2 cellular contexts compared by ENCODE assay signal in the genomic region with DNA sequence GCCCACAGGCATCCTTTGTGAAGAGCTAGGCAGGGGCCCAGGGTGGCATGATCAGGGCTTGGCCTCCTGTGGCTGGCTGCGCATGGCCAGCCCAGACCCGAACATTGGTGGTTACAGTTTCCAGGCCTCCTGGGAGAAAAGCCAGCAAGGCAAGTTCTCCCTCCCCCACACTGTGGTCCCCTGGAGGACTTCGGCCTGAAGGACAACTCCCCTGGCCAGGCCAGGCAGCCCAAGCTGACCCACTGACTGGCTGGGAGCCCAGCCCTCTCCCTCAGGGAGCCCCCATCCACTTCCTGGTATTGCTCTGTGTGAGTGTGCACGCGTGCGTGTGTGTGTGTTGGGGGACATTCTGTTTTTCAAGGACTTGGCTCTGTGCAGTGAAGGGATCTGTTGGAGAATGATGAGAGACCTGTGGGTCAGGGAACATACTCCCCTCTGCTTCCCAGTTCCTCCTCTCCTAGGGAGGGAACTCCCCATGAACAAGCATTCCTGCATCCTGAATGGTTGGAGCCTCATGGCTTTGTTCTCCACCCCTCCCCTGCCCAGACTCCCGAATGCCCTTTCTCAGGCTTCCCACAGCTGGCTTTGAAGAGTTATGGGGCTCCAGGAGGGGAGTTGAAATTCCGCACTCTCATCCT.
TF ChIP-seq lines count a peak whose summit lies in the region.

No MANE protein-coding gene starts in this region.

TF ChIP-seq in IMR-90, 13 proteins besides CTCF, POLR2A, EP300 and RAD21:
- TF ChIP-seq MXI1 (IDR thresholded peaks at IDR 0.05; ENCODE audit: borderline replicate concordance, low read depth, low read length) (no peak), FOS (IDR thresholded peaks at IDR 0.05; ENCODE audit: low read depth, low read length) (no peak), NFE2L2 (IDR thresholded peaks at IDR 0.05; ENCODE audit: low read depth, low read length) (no peak), SMC3 (IDR thresholded peaks at IDR 0.05; ENCODE audit: low read depth, low read length) (no peak), RFX5 (IDR thresholded peaks at IDR 0.05; ENCODE audit: low read depth, low read length) (no peak), CHD1 (IDR thresholded peaks at IDR 0.05; ENCODE audit: low read depth, low read length) (no peak), BHLHE40 (IDR thresholded peaks at IDR 0.05; ENCODE audit: low read depth, low read length) (no peak), CEBPB (IDR thresholded peaks at IDR 0.05; ENCODE audit: low read depth, low read length) (no peak), MAFK (IDR thresholded peaks at IDR 0.05; ENCODE audit: low read depth, low read length) (no peak), RCOR1 (IDR thresholded peaks at IDR 0.05; ENCODE audit: insufficient replicate concordance, low read length) (no peak)
- TF ChIP-seq, protein P1, sequence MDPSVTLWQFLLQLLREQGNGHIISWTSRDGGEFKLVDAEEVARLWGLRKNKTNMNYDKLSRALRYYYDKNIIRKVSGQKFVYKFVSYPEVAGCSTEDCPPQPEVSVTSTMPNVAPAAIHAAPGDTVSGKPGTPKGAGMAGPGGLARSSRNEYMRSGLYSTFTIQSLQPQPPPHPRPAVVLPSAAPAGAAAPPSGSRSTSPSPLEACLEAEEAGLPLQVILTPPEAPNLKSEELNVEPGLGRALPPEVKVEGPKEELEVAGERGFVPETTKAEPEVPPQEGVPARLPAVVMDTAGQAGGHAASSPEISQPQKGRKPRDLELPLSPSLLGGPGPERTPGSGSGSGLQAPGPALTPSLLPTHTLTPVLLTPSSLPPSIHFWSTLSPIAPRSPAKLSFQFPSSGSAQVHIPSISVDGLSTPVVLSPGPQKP (IDR thresholded peaks at IDR 0.05; ENCODE audit: borderline replicate concordance, low read depth, low read length) = no peak
- TF ChIP-seq, protein P2, sequence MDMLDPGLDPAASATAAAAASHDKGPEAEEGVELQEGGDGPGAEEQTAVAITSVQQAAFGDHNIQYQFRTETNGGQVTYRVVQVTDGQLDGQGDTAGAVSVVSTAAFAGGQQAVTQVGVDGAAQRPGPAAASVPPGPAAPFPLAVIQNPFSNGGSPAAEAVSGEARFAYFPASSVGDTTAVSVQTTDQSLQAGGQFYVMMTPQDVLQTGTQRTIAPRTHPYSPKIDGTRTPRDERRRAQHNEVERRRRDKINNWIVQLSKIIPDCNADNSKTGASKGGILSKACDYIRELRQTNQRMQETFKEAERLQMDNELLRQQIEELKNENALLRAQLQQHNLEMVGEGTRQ (IDR thresholded peaks at IDR 0.05; ENCODE audit: low read depth, low read length) = no peak
TF ChIP-seq in IMR-90: peak in this region for 0.

TF ChIP-seq in endothelial cell of umbilical vein, 7 proteins besides CTCF, POLR2A, EP300 and RAD21:
- TF ChIP-seq, protein P3, sequence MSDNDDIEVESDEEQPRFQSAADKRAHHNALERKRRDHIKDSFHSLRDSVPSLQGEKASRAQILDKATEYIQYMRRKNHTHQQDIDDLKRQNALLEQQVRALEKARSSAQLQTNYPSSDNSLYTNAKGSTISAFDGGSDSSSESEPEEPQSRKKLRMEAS (IDR thresholded peaks at IDR 0.05; ENCODE audit: insufficient read depth, insufficient read length) = no peak
- TF ChIP-seq JUN (IDR thresholded peaks at IDR 0.05; ENCODE audit: borderline replicate concordance, insufficient read depth, insufficient read length, low read depth) = no peak
- TF ChIP-seq FOS (IDR thresholded peaks at IDR 0.05; ENCODE audit: borderline replicate concordance, insufficient read depth, low read length) = no peak
- TF ChIP-seq MYC (IDR thresholded peaks at IDR 0.05; ENCODE audit: low read depth, low read length) = no peak
- no peak for TF ChIP-seq EZH2 (IDR thresholded peaks at IDR 0.05; ENCODE audit: borderline replicate concordance, low read depth, low read length, severe bottlenecking)
- TF ChIP-seq POLR2AphosphoS5 (IDR thresholded peaks at IDR 0.05; ENCODE audit: insufficient read depth, low read depth, low read length) = no peak
- no peak for TF ChIP-seq GATA2 (IDR thresholded peaks at IDR 0.05; ENCODE audit: insufficient read depth, insufficient read length, low read depth, low read length)
